8 cellular contexts compared by ENCODE assay signal in the genomic region with DNA sequence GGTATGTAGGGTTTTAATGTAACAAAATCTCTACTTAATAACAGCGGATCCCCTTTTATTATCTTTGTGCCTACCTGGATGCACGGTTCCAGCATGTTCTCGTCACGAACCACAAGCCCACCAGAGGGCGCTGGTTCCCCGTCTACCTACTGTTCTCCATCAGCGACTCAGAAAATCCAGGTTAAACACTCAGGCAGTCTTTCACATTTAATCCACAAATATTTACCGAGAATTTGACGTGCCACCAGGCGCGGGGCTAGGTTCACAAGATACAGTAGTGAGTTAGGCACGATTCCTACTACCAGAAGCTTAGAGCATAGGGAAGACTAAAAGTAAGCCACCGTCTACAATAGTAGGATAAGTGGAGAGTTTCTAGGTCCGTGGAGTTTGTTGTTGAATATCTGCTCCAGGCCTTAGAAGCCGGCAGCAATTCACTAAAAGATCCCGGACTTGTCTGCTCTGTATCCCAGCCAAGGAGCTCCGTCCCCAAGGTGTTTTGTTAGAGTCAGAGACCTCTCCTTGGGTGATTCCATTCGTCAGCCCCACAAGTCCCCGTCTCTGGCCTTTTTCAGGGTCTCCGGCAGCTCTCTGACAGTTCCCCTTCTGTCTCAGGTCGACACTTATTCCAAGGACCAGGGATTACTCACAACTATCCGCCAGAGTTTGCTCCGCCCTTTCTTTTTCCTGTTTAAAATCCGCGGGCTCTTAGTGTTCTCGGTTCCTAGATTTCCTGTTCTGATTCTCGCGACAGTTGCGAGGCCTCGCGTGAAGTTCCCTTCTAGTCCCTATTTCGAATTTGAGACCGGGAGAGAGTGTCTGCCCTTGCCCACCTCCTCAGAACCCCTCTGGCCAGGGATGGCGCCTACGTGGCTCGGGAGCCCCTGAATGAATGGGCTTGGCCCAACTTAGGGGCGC. TPM values are rescaled to one million over a fixed set of nuclear protein-coding genes. Genes with fewer than 3 reads are reported as not detected.
DNase-seq lines count a peak whose midpoint lies in the region; ATAC-seq and TF ChIP-seq lines count a peak whose summit lies in the region.

No MANE protein-coding gene starts in this region.

- TF ChIP-seq CTCF in GM12865 (IDR thresholded peaks at IDR 0.05; ENCODE audit: insufficient read depth, low read depth, low read length, missing control alignments) (peak; percentile 88), SU-DHL-6 (IDR thresholded peaks at IDR 0.05; ENCODE audit: insufficient read depth, low read length, poor library complexity, severe bottlenecking) (peak; percentile 92), adrenal gland (IDR thresholded peaks at IDR 0.05) (peak; percentile 75 to 86 (median 80)), prostate gland (IDR thresholded peaks at IDR 0.05) (peak; percentile 78 to 92 (median 89))

- H3K9me3 ChIP-seq in SU-DHL-6 (ENCODE audit: insufficient read depth, low read length) = no peaks in the 10 kb centered on the region
- no peaks in the 10 kb centered on the region for H3K9me3 ChIP-seq in adrenal gland (replicated peaks in 1 of 3)
- H3K9me3 ChIP-seq in prostate gland = no peaks in the 10 kb centered on the region

- H3F3A ChIP-seq in SU-DHL-6 (ENCODE audit: insufficient read depth) = peaks cover 17% of the 10 kb centered on the region

- peak overlapping the region; percentile 94 for H3K4me2 ChIP-seq in SU-DHL-6 (ENCODE audit: low read depth, low read length, poor library complexity, severe bottlenecking)

- peak; percentile 93 for DNase-seq in GM12865 (ENCODE audit: low read depth)
- DNase-seq in NCI-H128 (lab: John Stamatoyannopoulos, UW; ENCODE audit: unreplicated experiment) = peak; percentile 82
- peak; percentile 94 to 98 (median 96) for DNase-seq in adrenal gland
- peak; percentile 95 for DNase-seq in left cardiac atrium
- peak; percentile 91 for DNase-seq in prostate gland (ENCODE audit: low spot score)
- DNase-seq in ureter (ENCODE audit: low spot score) = peak; percentile 91

- TF ChIP-seq POLR2A in adrenal gland (IDR thresholded peaks at IDR 0.05) = no peak
- no peak for TF ChIP-seq POLR2A in prostate gland (IDR thresholded peaks at IDR 0.05)

- H3K27ac ChIP-seq in SU-DHL-6 (ENCODE audit: low read depth, low read length) = peak overlapping the region; percentile 90
- peak overlapping the region; percentile 91 to 99 (median 97) for H3K27ac ChIP-seq in adrenal gland
- H3K27ac ChIP-seq in prostate gland = peak overlapping the region; percentile 98 to 99

- no peaks in the 10 kb centered on the region for H3K9me2 ChIP-seq in SU-DHL-6 (replicated peaks; ENCODE audit: insufficient read depth, low read length)

- peaks cover 17% of the 10 kb centered on the region for H4K20me1 ChIP-seq in SU-DHL-6 (ENCODE audit: low read depth, low read length)

- peak overlapping the region; percentile 97 for H3K9ac ChIP-seq in SU-DHL-6 (ENCODE audit: low read length)

- H3K4me3 ChIP-seq in GM12865 (ENCODE audit: low read depth, low read length) (peak overlapping the region; percentile 84), SU-DHL-6 (ENCODE audit: insufficient read depth, low read length, poor library complexity, severe bottlenecking) (peak overlapping the region; percentile 99), adrenal gland (peak overlapping the region; percentile 66 to 99 (median 84)), prostate gland (peak overlapping the region; percentile 76 to 83)

- H3K36me3 ChIP-seq in SU-DHL-6 (ENCODE audit: low read length) = peaks cover 8% of the 10 kb centered on the region; the same call in 1 of the 2 replicates
- H3K36me3 ChIP-seq in adrenal gland (replicated peaks in 1 of 2) = no peaks in the 10 kb centered on the region
- H3K36me3 ChIP-seq in prostate gland = no peaks in the 10 kb centered on the region

- H3K79me2 ChIP-seq in SU-DHL-6 (ENCODE audit: insufficient read depth, low read length) = peaks cover 48% of the 10 kb centered on the region

- H3K4me1 ChIP-seq in adrenal gland (replicated peaks in 1 of 2) (peaks cover 17 to 26% of the 10 kb centered on the region in 2 donors), prostate gland (replicated peaks) (no peaks in the 10 kb centered on the region)

- ATAC-seq in HG02759 (IDR thresholded peaks at IDR 0.05; ENCODE audit: unreplicated experiment) (peak; percentile 51), left cardiac atrium (peak; percentile 67 to 76)

- peak overlapping the region; percentile 87 for H2AFZ ChIP-seq in SU-DHL-6 (ENCODE audit: low read depth, low read length, severe bottlenecking)

- intact Hi-C loops in adrenal gland (cut with DNase I) = no loop called here
- intact Hi-C loops in left cardiac atrium (cut with DNase I) = loop anchor here in 1 of 2 donors (2.0 kb wide), 1 partner anchor 17 kb away; no protein-coding TSS in a partner anchor
- intact Hi-C loops in prostate gland (cut with DNase I) = no loop called here

- 0 to 1% (median 0%) methylated on average over 36 to 37 of the region's 37 CpGs for WGBS in adrenal gland, 4 donors
- under 1% methylated on average over 37 of the region's 37 CpGs for WGBS in prostate gland

- H3K27me3 ChIP-seq in SU-DHL-6 (ENCODE audit: low read length) (no peaks in the 10 kb centered on the region), adrenal gland (peaks cover 16% of the 10 kb centered on the region), prostate gland (replicated peaks; ENCODE audit: insufficient read depth) (no peaks in the 10 kb centered on the region)

RNA-seq across cellular contexts. Expression of a gene that starts 1.5 kb away (rescaled TPM):
- total RNA-seq in adrenal gland (1 to 10 TPM; 1.3 to 5.4 (median 2.1) TPM), left cardiac atrium (1 to 10 TPM; 7.1 to 7.2 TPM), prostate gland (10 to 100 TPM in 1 of 2 donors, 1 to 10 TPM in 1; 9.8 to 24.4 TPM), ureter (3.4 TPM)
- 1 to 10 TPM in 2 of 3 donors, under 1 TPM in 1; 0.55 to 3.9 (median 2.9) TPM for polyA plus RNA-seq in adrenal gland

RNA-seq across cellular contexts. Expression of a gene that starts 29.3 kb away (rescaled TPM):
- total RNA-seq in adrenal gland (10 to 100 TPM; 20.4 to 54.0 (median 36.3) TPM), left cardiac atrium (10 to 100 TPM; 22.8 to 28.9 TPM), prostate gland (10 to 100 TPM; 20.7 to 65.4 TPM), ureter (36.8 TPM)
- polyA plus RNA-seq in adrenal gland = 10 to 100 TPM; 24.1 to 32.8 (median 25.7) TPM

RNA-seq across cellular contexts. Expression of a gene that starts 29.4 kb away (rescaled TPM):
- total RNA-seq in adrenal gland = 1 to 10 TPM in 2 of 8 donors, under 1 TPM in 5, not detected in 1; 0.13 to 1.9 (median 0.60) TPM
- 1 to 10 TPM in 2 of 3 donors, under 1 TPM in 1; 0.18 to 3.5 (median 1.0) TPM for polyA plus RNA-seq in adrenal gland
- total RNA-seq in left cardiac atrium = under 1 TPM; 0.44 to 0.50 TPM
- total RNA-seq in prostate gland = 1 to 10 TPM in 1 of 2 donors, under 1 TPM in 1; 0.82 to 1.5 TPM
- 0.18 TPM for total RNA-seq in ureter

Comparison
In these comparisons a context has a peak if more than half of its experiments do, and no peak if none do; other contexts are left out.
1. Peak in every context shown above with its lines: DNase-seq, ATAC-seq, H3K4me3 ChIP-seq and H3K27ac ChIP-seq.